16 cellular contexts compared by ENCODE assay signal in the genomic region with DNA sequence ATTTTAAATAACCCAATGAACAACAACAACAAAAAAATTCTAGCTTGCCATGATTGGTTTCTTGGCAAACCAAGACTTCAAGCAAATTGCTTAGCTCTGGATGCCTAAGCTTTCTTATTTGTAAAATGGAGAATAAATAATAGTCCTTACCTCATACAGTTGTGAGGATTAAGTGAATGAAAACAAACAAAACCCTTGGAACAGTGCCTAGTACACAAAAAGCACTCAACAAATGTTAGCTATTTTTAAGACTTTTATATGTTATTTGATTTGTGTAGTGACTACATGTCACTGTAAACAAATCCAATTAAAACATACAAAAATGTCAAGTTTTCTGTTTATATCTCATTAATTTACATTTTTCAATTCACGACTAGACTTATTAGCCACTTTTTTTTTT. TPM values are rescaled to one million over a fixed set of nuclear protein-coding genes. Genes with fewer than 3 reads are reported as not detected.
DNase-seq lines count a peak whose midpoint lies in the region; ATAC-seq and TF ChIP-seq lines count a peak whose summit lies in the region.
"Had no signal": no experiment of that assay in that cellular context is flagged by ENCODE, and none has a peak within 500 bp of the region (broad histone marks: within the 10 kb centered on the region; RNA-seq: fewer than 3 reads in every experiment).

No MANE protein-coding gene starts in this region.

- no peak for ATAC-seq in HG02588 (IDR thresholded peaks at IDR 0.05; ENCODE audit: unreplicated experiment)
- ATAC-seq in left colon = no peak
- ATAC-seq: CD8-positive, alpha-beta T cell had no signal

- intact Hi-C loops in left colon (cut with DNase I, micrococcal nuclease) = no loop called here

- DNase-seq in NCI-H2029 treated with DMSO at 0.1 percent for 48 hours (lab: John Stamatoyannopoulos, UW) (peak; percentile 8), NCI-H2029 (lab: John Stamatoyannopoulos, UW) (no peak), LNCaP clone FGC (ENCODE audit: low read depth) (peak; percentile 52), fibroblast of villous mesenchyme (ENCODE audit: low read depth) (peak; percentile 64), left colon (no peak), ecto neural progenitor cell (ENCODE audit: low spot score) (no peak)
- DNase-seq: 8988T; AML-193; Caco-2; Calu3; CD4-positive, alpha-beta T cell; CD8-positive, alpha-beta T cell; DMS79 treated with DMSO at 0.1 percent for 48 hours; GF-D8 had no signal

- H3K4me3 ChIP-seq in LNCaP clone FGC (ENCODE audit: low read depth, low read length) (no peak overlapping the region), fibroblast of villous mesenchyme (ENCODE audit: low read depth, low read length) (no peak overlapping the region)
- H3K4me3 ChIP-seq: BLaER1 treated with 17β-estradiol and CSF1 and Interleukin-3, amounts not matched to agents 10 nM and 100 nM had no signal

- TF ChIP-seq CTCF in LNCaP clone FGC (IDR thresholded peaks at IDR 0.05; ENCODE audit: control insufficient read depth, extremely low read depth, insufficient read depth) = no peak
- no peak for TF ChIP-seq CTCF in fibroblast of villous mesenchyme (IDR thresholded peaks at IDR 0.05; ENCODE audit: insufficient read depth, low read depth, low read length)

RNA-seq across cellular contexts. Expression of gene HOMER1, which starts 13.5 kb away (rescaled TPM):
- total RNA-seq in fibroblast of villous mesenchyme (12.6 and 15.5 TPM in 2 replicates), left colon (1 to 10 TPM; 2.9 to 3.1 TPM)

Comparison
In these comparisons a context has a peak if more than half of its experiments do, and no peak if none do; other contexts are left out.
1. DNase-seq: peak in NCI-H2029 treated with DMSO at 0.1 percent for 48 hours (single experiment), LNCaP clone FGC (single experiment) and fibroblast of villous mesenchyme (single experiment); none in NCI-H2029 (single experiment), left colon (0 of 2) and ecto neural progenitor cell (single experiment).